7 cellular contexts compared by ENCODE assay signal in the genomic region with DNA sequence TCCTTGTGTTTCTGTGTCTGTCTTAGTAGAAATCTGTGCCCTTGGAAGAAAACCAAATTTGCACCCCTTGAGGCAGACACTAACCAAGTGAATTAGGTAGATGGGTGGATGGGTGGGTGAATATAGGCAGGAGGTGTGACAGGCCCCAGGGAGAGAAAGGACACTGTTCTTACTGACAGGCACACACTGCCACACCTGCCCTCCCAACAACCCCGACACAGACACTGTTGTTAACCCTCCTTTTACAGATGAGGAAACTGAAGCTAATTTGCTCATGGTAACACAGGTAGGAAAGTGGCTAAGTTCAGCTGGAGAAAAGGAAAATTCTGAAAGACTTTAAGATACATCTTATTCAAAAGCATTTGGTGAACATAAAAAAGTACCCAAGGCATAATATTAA. TPM values are rescaled to one million over a fixed set of nuclear protein-coding genes. Genes with fewer than 3 reads are reported as not detected.
DNase-seq lines count a peak whose midpoint lies in the region; ATAC-seq, FAIRE-seq and TF ChIP-seq lines count a peak whose summit lies in the region.
"Not testable (repeated sequence)": the region's sequence is repeated elsewhere in the genome, so short reads cannot be mapped to it uniquely, and the experiment has no call there.

No MANE protein-coding gene starts in this region.

- not testable (repeated sequence) for H3K36me3 ChIP-seq in CD4-positive, alpha-beta memory T cell (ENCODE audit: insufficient read depth, low read length); keratinocyte (ENCODE audit: control insufficient read depth in 2 of 2, extremely low read depth in 1 of 2, insufficient read depth in 2 of 2, low read length in 2 of 2); mucosa of rectum (ENCODE audit: control insufficient read depth in 2 of 2, insufficient read depth in 2 of 2, low read length in 2 of 2)
- H3K36me3 ChIP-seq in upper lobe of left lung: peaks cover 0 to 37% (median 22%) of the 10 kb centered on the region in 4 donors

- TF ChIP-seq CTCF in RWPE1 (conservative IDR thresholded peaks at IDR 0.05; ENCODE audit: low read depth); keratinocyte (optimal IDR thresholded peaks at IDR 0.05 in 1 of 3, IDR thresholded peaks at IDR 0.05 in 1 of 3, conservative IDR thresholded peaks at IDR 0.05 in 1 of 3; ENCODE audit: extremely low read depth in 1 of 3, insufficient read depth in 2 of 3, low read length in 3 of 3); upper lobe of left lung (IDR thresholded peaks at IDR 0.05): not testable (repeated sequence)

- H2AFZ ChIP-seq in keratinocyte (ENCODE audit: control insufficient read depth, low read length): not testable (repeated sequence)

- not testable (repeated sequence) for FAIRE-seq in keratinocyte (lab: Jason Lieb, UNC)

- not testable (repeated sequence) for TF ChIP-seq POLR2A in upper lobe of left lung (IDR thresholded peaks at IDR 0.05)

- not testable (repeated sequence) for H3K9ac ChIP-seq in keratinocyte (ENCODE audit: control insufficient read depth, extremely low read depth, insufficient read depth, low read length)
- H3K9ac ChIP-seq in mucosa of rectum (ENCODE audit: low read depth in 1 of 2, low read length in 2 of 2): peak overlapping the region in 1 of 2 donors; percentile 38

- peak overlapping the region in 4 of 7 donors; percentile 50 to 66 (median 58) for H3K27ac Mint-ChIP-seq in CD4-positive, alpha-beta memory T cell
- peak overlapping the region; percentile 48 for H3K27ac Mint-ChIP-seq in activated T-helper 1 cell treated with anti-CD3 and anti-CD28 coated beads, Interleukin-12 subunit alpha, Interleukin-12 subunit beta, Interleukin-2, Interleukin-4 antibody, amounts not matched to agents 30 ng/mL and 10 ng/mL and 1 ng/mL, durations not matched to agents 14 hours and 24 hours and 36 hours

- H3K9me3 Mint-ChIP-seq in CD4-positive, alpha-beta memory T cell; activated T-helper 1 cell treated with anti-CD3 and anti-CD28 coated beads, Interleukin-12 subunit alpha, Interleukin-12 subunit beta, Interleukin-2, Interleukin-4 antibody, amounts not matched to agents 30 ng/mL and 10 ng/mL and 1 ng/mL, durations not matched to agents 14 hours and 24 hours and 36 hours: not testable (repeated sequence)

- ATAC-seq in upper lobe of left lung (ENCODE audit: low FRiP score in 2 of 2): not testable (repeated sequence)

- TF ChIP-seq EP300 in upper lobe of left lung (IDR thresholded peaks at IDR 0.05): not testable (repeated sequence)

- H3K4me2 ChIP-seq in keratinocyte (ENCODE audit: control insufficient read depth, extremely low read depth, insufficient read depth, low read depth, low read length): not testable (repeated sequence)

- H3K79me2 ChIP-seq in keratinocyte (ENCODE audit: control insufficient read depth, insufficient read depth, low read length): not testable (repeated sequence)

- H3K36me3 Mint-ChIP-seq in CD4-positive, alpha-beta memory T cell: peaks cover 6 to 22% of the 10 kb centered on the region in 2 donors
- H3K36me3 Mint-ChIP-seq in activated T-helper 1 cell treated with anti-CD3 and anti-CD28 coated beads, Interleukin-12 subunit alpha, Interleukin-12 subunit beta, Interleukin-2, Interleukin-4 antibody, amounts not matched to agents 30 ng/mL and 10 ng/mL and 1 ng/mL, durations not matched to agents 14 hours and 24 hours and 36 hours (ENCODE audit: low read depth): peaks cover 22% of the 10 kb centered on the region

- H3K9me3 ChIP-seq in CD4-positive, alpha-beta memory T cell (ENCODE audit: control insufficient read depth in 1 of 2, low read length in 2 of 2); keratinocyte (ENCODE audit: control insufficient read depth, low read depth, low read length); mucosa of rectum (ENCODE audit: control insufficient read depth in 2 of 2, low read length in 2 of 2); upper lobe of left lung: not testable (repeated sequence)

- H3K27me3 ChIP-seq in CD4-positive, alpha-beta memory T cell (ENCODE audit: insufficient read depth, low read length); keratinocyte (ENCODE audit: control insufficient read depth, extremely low read depth, insufficient read depth, low read length); mucosa of rectum (ENCODE audit: control insufficient read depth in 2 of 2, insufficient read depth in 2 of 2, low read length in 2 of 2); upper lobe of left lung: not testable (repeated sequence)

- POLR2A ChIA-PET in CD4-positive, alpha-beta memory T cell (lab: Charles Lee; ENCODE audit: partially characterized antibody); RWPE1 (lab: Yijun Ruan, JAX; ENCODE audit: low non-redundant PET): not testable (repeated sequence)

- H3K27me3 Mint-ChIP-seq in CD4-positive, alpha-beta memory T cell; activated T-helper 1 cell treated with anti-CD3 and anti-CD28 coated beads, Interleukin-12 subunit alpha, Interleukin-12 subunit beta, Interleukin-2, Interleukin-4 antibody, amounts not matched to agents 30 ng/mL and 10 ng/mL and 1 ng/mL, durations not matched to agents 14 hours and 24 hours and 36 hours (ENCODE audit: insufficient read depth): not testable (repeated sequence)

- WGBS in upper lobe of left lung, 2 donors: 78% methylated on average over 1 of the region's 1 CpG; no CpG with 5 or more reads in 1 of the 2 donors

- dilution Hi-C loops in keratinocyte (cut with MboI; ENCODE audit: extremely low pct_ligation_motif_present, low sequenced_read_pairs): not testable (repeated sequence)

- CTCF ChIA-PET in CD4-positive, alpha-beta memory T cell (lab: Charles Lee; ENCODE audit: partially characterized antibody); RWPE1 (lab: Yijun Ruan, JAX): not testable (repeated sequence)

- H3K4me3 Mint-ChIP-seq in CD4-positive, alpha-beta memory T cell; activated T-helper 1 cell treated with anti-CD3 and anti-CD28 coated beads, Interleukin-12 subunit alpha, Interleukin-12 subunit beta, Interleukin-2, Interleukin-4 antibody, amounts not matched to agents 30 ng/mL and 10 ng/mL and 1 ng/mL, durations not matched to agents 14 hours and 24 hours and 36 hours: not testable (repeated sequence)

- not testable (repeated sequence) for DNase-seq in CD4-positive, alpha-beta memory T cell; RWPE1 (ENCODE audit: low spot score); activated T-helper 1 cell treated with anti-CD3 and anti-CD28 coated beads, Interleukin-12 subunit alpha, Interleukin-12 subunit beta, Interleukin-2, Interleukin-4 antibody, amounts not matched to agents 30 ng/mL and 10 ng/mL and 1 ng/mL, durations not matched to agents 14 hours and 24 hours and 36 hours (ENCODE audit: low spot score); epithelial cell of prostate (ENCODE audit: low read depth, low spot score); keratinocyte (ENCODE audit: low read depth, low spot score); upper lobe of left lung

- H3K4me3 ChIP-seq in CD4-positive, alpha-beta memory T cell (ENCODE audit: low read length in 2 of 2); keratinocyte (ENCODE audit: control insufficient read depth in 2 of 3, extremely low read depth in 1 of 3, insufficient read depth in 2 of 3, low read depth in 1 of 3, low read length in 3 of 3); mucosa of rectum (ENCODE audit: low read length in 2 of 2); upper lobe of left lung: not testable (repeated sequence)

- intact Hi-C loops in CD4-positive, alpha-beta memory T cell (cut with micrococcal nuclease); activated T-helper 1 cell treated with anti-CD3 and anti-CD28 coated beads, Interleukin-12 subunit alpha, Interleukin-12 subunit beta, Interleukin-2, Interleukin-4 antibody, amounts not matched to agents 30 ng/mL and 10 ng/mL and 1 ng/mL, durations not matched to agents 14 hours and 24 hours and 36 hours (cut with micrococcal nuclease): not testable (repeated sequence)

- H3K4me1 ChIP-seq in CD4-positive, alpha-beta memory T cell (ENCODE audit: insufficient read depth, low read length): not testable (repeated sequence)
- H3K4me1 ChIP-seq in keratinocyte (ENCODE audit: control insufficient read depth, extremely low read depth, insufficient read depth, low read length) (peaks cover 33% of the 10 kb centered on the region), mucosa of rectum (ENCODE audit: control insufficient read depth in 2 of 2, insufficient read depth in 2 of 2, low read length in 2 of 2) (peaks cover 0 to 11% of the 10 kb centered on the region in 2 donors), upper lobe of left lung (peaks cover 10 to 26% (median 18%) of the 10 kb centered on the region in 4 donors)

- H3K27ac ChIP-seq in CD4-positive, alpha-beta memory T cell (ENCODE audit: low read depth, low read length): not testable (repeated sequence)
- H3K27ac ChIP-seq in RWPE1 (peak overlapping the region; percentile 96), epithelial cell of prostate (peak overlapping the region; percentile 96), keratinocyte (ENCODE audit: control insufficient read depth, insufficient read depth, low read length) (peak overlapping the region; percentile 81), mucosa of rectum (ENCODE audit: low read depth in 2 of 2, low read length in 2 of 2) (peak overlapping the region; percentile 74 to 80), upper lobe of left lung (peak overlapping the region in 3 of 4 donors; percentile 73 to 87 (median 82))

- H3K9me1 ChIP-seq in keratinocyte (ENCODE audit: control insufficient read depth, extremely low read depth, insufficient read depth, low read length): not testable (repeated sequence)

- H4K20me1 ChIP-seq in keratinocyte (ENCODE audit: control insufficient read depth, extremely low read depth, insufficient read depth, low read length): not testable (repeated sequence)

- peaks cover 8 to 24% (median 16%) of the 10 kb centered on the region in 4 donors for H3K4me1 Mint-ChIP-seq in CD4-positive, alpha-beta memory T cell
- H3K4me1 Mint-ChIP-seq in activated T-helper 1 cell treated with anti-CD3 and anti-CD28 coated beads, Interleukin-12 subunit alpha, Interleukin-12 subunit beta, Interleukin-2, Interleukin-4 antibody, amounts not matched to agents 30 ng/mL and 10 ng/mL and 1 ng/mL, durations not matched to agents 14 hours and 24 hours and 36 hours (ENCODE audit: low read depth): peaks cover 35% of the 10 kb centered on the region

RNA-seq across cellular contexts. Expression of gene ARHGAP27, which starts 15.8 kb away (rescaled TPM):
- 100 to 1,000 TPM; 108 to 113 TPM for total RNA-seq in CD4-positive, alpha-beta memory T cell
- polyA plus RNA-seq in CD4-positive, alpha-beta memory T cell: 10 to 100 TPM; 23.0 to 30.6 TPM
- 47.9 and 59.1 TPM in 2 replicates for total RNA-seq in activated T-helper 1 cell treated with anti-CD3 and anti-CD28 coated beads, Interleukin-12 subunit alpha, Interleukin-12 subunit beta, Interleukin-2, Interleukin-4 antibody, amounts not matched to agents 30 ng/mL and 10 ng/mL and 1 ng/mL, durations not matched to agents 14 hours and 24 hours and 36 hours
- polyA plus RNA-seq in keratinocyte: 13.2 to 37.4 TPM (median 14.4 TPM) in 3 replicates
- polyA plus RNA-seq in keratinocyte (2011; ENCODE audit: low read depth): 13.8 TPM
- polyA plus RNA-seq in keratinocyte (2011; cell fraction: cytosol; rRNA removed): 9.9 and 18.5 TPM in 2 replicates
- polyA plus RNA-seq in keratinocyte (2011; cell fraction: nucleus; rRNA removed): 70.1 and 88.7 TPM in 2 replicates
- polyA plus RNA-seq in keratinocyte (2012; ENCODE audit: low replicate concordance): 16.6 and 34.7 TPM in 2 replicates
- 16.5 to 25.6 TPM (median 18.3 TPM) in 3 replicates for polyA minus RNA-seq in keratinocyte
- polyA minus RNA-seq in keratinocyte (2011; cell fraction: cytosol; rRNA and poly(A)+ RNA removed): 21.3 TPM
- polyA minus RNA-seq in keratinocyte (2011; cell fraction: nucleus; rRNA and poly(A)+ RNA removed): 47.1 and 62.7 TPM in 2 replicates
- 100 to 1,000 TPM in 1 of 6 donors, 10 to 100 TPM in 5; 46.1 to 243 (median 81.4) TPM for total RNA-seq in upper lobe of left lung

RNA-seq across cellular contexts. Expression of gene PLEKHM1, which starts 42.0 kb away (rescaled TPM):
- total RNA-seq in CD4-positive, alpha-beta memory T cell: 10 to 100 TPM; 82.9 to 92.5 TPM
- polyA plus RNA-seq in CD4-positive, alpha-beta memory T cell: 10 to 100 TPM in 1 of 2 donors, 1 to 10 TPM in 1; 6.8 to 18.8 TPM
- total RNA-seq in activated T-helper 1 cell treated with anti-CD3 and anti-CD28 coated beads, Interleukin-12 subunit alpha, Interleukin-12 subunit beta, Interleukin-2, Interleukin-4 antibody, amounts not matched to agents 30 ng/mL and 10 ng/mL and 1 ng/mL, durations not matched to agents 14 hours and 24 hours and 36 hours: 35.6 and 42.6 TPM in 2 replicates
- polyA plus RNA-seq in keratinocyte: 30.1 to 69.1 TPM (median 33.0 TPM) in 3 replicates
- 44.7 TPM for polyA plus RNA-seq in keratinocyte (2011; ENCODE audit: low read depth)
- polyA plus RNA-seq in keratinocyte (2011; cell fraction: cytosol; rRNA removed): 27.7 and 39.6 TPM in 2 replicates
- 92.2 and 104 TPM in 2 replicates for polyA plus RNA-seq in keratinocyte (2011; cell fraction: nucleus; rRNA removed)
- 41.2 and 60.6 TPM in 2 replicates for polyA plus RNA-seq in keratinocyte (2012; ENCODE audit: low replicate concordance)
- 137 to 318 TPM (median 188 TPM) in 3 replicates for polyA minus RNA-seq in keratinocyte
- polyA minus RNA-seq in keratinocyte (2011; cell fraction: cytosol; rRNA and poly(A)+ RNA removed): 136 TPM
- polyA minus RNA-seq in keratinocyte (2011; cell fraction: nucleus; rRNA and poly(A)+ RNA removed): 92.9 and 125 TPM in 2 replicates
- 100 to 1,000 TPM in 2 of 6 donors, 10 to 100 TPM in 4; 52.1 to 229 (median 72.0) TPM for total RNA-seq in upper lobe of left lung
